Comparison of ENCODE assay signal across 25 cellular contexts in genomic region chr13:43964698-43965097, GRCh38.
"Had no signal": no experiment of that assay in that cellular context is flagged by ENCODE, and none has a peak within 500 bp of the region (broad histone marks: within the 10 kb centered on the region; RNA-seq: fewer than 3 reads in every experiment).

No MANE protein-coding gene starts in this region.

- H3K9me3 ChIP-seq: MG63, SJCRH30 had no signal

- H3K27me3 ChIP-seq: MG63, SJCRH30 had no signal

- H3K4me3 ChIP-seq: MG63, SJCRH30, SK-N-MC had no signal

- DNase-seq: activated CD4-positive, alpha-beta memory T cell treated with anti-CD3 and anti-CD28 coated beads, Interleukin-2, amount 10 ng/mL, durations not matched to agents 7 days and 5 days; activated CD4-positive, alpha-beta T cell treated with anti-CD3 and anti-CD28 coated beads for 1 hour; activated CD4-positive, alpha-beta T cell treated with anti-CD3 and anti-CD28 coated beads for 48 hours; activated CD4-positive, CD25-positive, alpha-beta regulatory T cell; activated CD8-positive, alpha-beta memory T cell treated with anti-CD3 and anti-CD28 coated beads for 24 hours; activated CD8-positive, alpha-beta memory T cell treated with anti-CD3 and anti-CD28 coated beads, Interleukin-2, amount 10 ng/mL, durations not matched to agents 7 days and 5 days; activated CD8-positive, alpha-beta memory T cell treated with anti-CD3 and anti-CD28 coated beads, Interleukin-2, amount 50 U/mL, for 48 hours; activated effector memory CD4-positive, alpha-beta T cell treated with Interleukin-2 at 50 U/mL for 16 hours; activated naive CD4-positive, alpha-beta T cell treated with anti-CD3 and anti-CD28 coated beads, Interleukin-2, amount 10 ng/mL, durations not matched to agents 7 days and 5 days; activated naive CD8-positive, alpha-beta T cell treated with anti-CD3 and anti-CD28 coated beads, Interleukin-2, amount 50 U/mL, for 24 hours; activated T-cell treated with anti-CD3 and anti-CD28 coated beads, Interleukin-2, amount 50 U/mL, for 48 hours; anterior cingulate cortex; Kasumi-1; KG1; MG63; NCI-H1092; NCI-H1436 treated with DMSO at 0.1 percent for 48 hours; NCI-H1694 treated with DMSO at 0.1 percent for 48 hours; NCI-H2029; NCI-H345; NCI-H524 treated with DMSO at 0.1 percent for 48 hours; SHP77; SJCRH30 had no signal

- H3K27ac ChIP-seq: SJCRH30, SK-N-MC, VCaP had no signal

- H3K4me1 ChIP-seq: SJCRH30 had no signal

- H3K36me3 ChIP-seq: MG63, SJCRH30 had no signal
